ENCODE assay signal across 20 cellular contexts in the genomic region with DNA sequence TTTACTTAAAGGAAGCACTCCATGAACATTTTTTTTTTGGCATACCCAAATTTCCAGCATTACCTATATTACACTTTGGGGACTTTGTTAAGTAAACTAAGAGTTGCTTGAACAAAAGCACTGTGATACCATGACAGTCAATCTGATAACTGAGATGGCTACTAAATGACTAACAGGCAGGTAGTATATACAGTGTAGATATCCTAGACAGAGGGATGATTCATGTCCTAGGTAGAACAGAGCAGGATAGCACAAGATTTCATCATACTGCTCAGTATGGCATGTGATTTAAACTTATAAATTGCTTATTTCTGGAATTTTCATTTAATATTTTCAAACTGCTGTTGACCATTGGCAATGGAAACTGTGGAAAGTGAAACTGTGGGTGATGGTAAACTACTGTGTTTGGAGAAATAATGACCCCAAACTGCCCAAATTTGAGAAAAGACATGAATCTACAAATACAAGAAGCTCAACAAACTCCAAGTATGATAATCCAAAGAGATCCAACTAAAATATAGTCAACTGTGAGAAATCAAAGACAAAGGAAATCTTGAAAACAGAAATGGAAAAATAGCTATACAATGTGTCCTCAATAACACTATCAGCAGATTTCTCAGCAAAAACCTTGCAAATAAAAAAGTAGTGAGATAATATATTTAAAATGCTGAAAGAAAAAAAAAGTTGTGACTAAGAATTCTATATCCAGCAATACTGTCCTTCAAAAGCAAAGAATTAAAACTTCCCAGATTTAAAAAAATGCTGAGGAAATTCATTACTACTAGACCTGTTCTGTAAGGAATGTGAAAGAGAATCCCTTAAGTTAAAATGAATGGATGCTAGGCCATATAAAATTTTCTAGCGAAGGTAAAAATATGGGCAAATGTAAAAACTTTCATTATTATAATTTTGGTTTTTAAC.
DNase-seq lines count a peak whose midpoint lies in the region; FAIRE-seq and TF ChIP-seq lines count a peak whose summit lies in the region.
"Had no signal": no experiment of that assay in that cellular context is flagged by ENCODE, and none has a peak within 500 bp of the region (broad histone marks: within the 10 kb centered on the region; RNA-seq: fewer than 3 reads in every experiment).

No MANE protein-coding gene starts in this region.

- peak; percentile 76 for FAIRE-seq in D721Med (lab: Jason Lieb, UNC)
- FAIRE-seq: G401.6, GM12891, GM18507, HepG2 had no signal

- no peaks in the 10 kb centered on the region for H3K27me3 Mint-ChIP-seq in endodermal cell (ENCODE audit: insufficient read depth)

- intact Hi-C loops in sigmoid colon (cut with DNase I) (no loop called here), head of caudate nucleus (cut with DNase I) (loop anchor here (10.0 kb wide), 1 partner anchor 103 kb away; no protein-coding TSS in a partner anchor)

- peaks cover 38% of the 10 kb centered on the region for H3K36me3 Mint-ChIP-seq in endodermal cell (ENCODE audit: low read depth)
- H3K36me3 Mint-ChIP-seq: CD14-positive monocyte had no signal

- H3K27ac Mint-ChIP-seq in endodermal cell, result no peak overlapping the region
- H3K27ac Mint-ChIP-seq: CD14-positive monocyte; CD4-positive, alpha-beta memory T cell; IgD-negative memory B cell had no signal

- H3K36me3 ChIP-seq in endodermal cell (ENCODE audit: control insufficient read depth, insufficient read depth, low read length), result no peaks in the 10 kb centered on the region
- no peaks in the 10 kb centered on the region for H3K36me3 ChIP-seq in sigmoid colon
- H3K36me3 ChIP-seq: BLaER1 had no signal

- no peak overlapping the region for H3K4me3 Mint-ChIP-seq in endodermal cell
- H3K4me3 Mint-ChIP-seq: CD14-positive monocyte; CD4-positive, alpha-beta memory T cell; IgD-negative memory B cell had no signal

- no peak overlapping the region for H3K9ac ChIP-seq in endodermal cell (ENCODE audit: extremely low read depth, low read length, poor library complexity, severe bottlenecking)
- H3K9ac ChIP-seq: BLaER1 had no signal

- H3K9me3 Mint-ChIP-seq in endodermal cell, result peaks cover 45% of the 10 kb centered on the region

- DNase-seq in D721Med (ENCODE audit: insufficient read length, low spot score) (no peak), M059J (ENCODE audit: low read depth) (peak; percentile 23), endodermal cell (no peak), kidney tubule cell (ENCODE audit: low spot score) (peak; percentile 4), sigmoid colon (no peak), head of caudate nucleus (no peak), NCI-H1105 (lab: John Stamatoyannopoulos, UW) (no peak)
- no peak for DNase-seq in stimulated activated CD4-positive, alpha-beta T cell treated with anti-CD3 and anti-CD28 coated beads, Interleukin-1b, Interleukin-23, amount 100 ng/mL, for 48 hours
- DNase-seq: 8988T; CD4-positive, alpha-beta memory T cell; DMS79 treated with DMSO at 0.1 percent for 48 hours; GOT3; H7 had no signal

- TF ChIP-seq CTCF in D721Med (IDR thresholded peaks at IDR 0.05; ENCODE audit: insufficient read depth, missing control alignments), result no peak
- TF ChIP-seq CTCF in endodermal cell (conservative IDR thresholded peaks at IDR 0.05), result no peak
- no peak for TF ChIP-seq CTCF in sigmoid colon (IDR thresholded peaks at IDR 0.05)

- H3K9me3 ChIP-seq in endodermal cell (ENCODE audit: control insufficient read depth, low read length) (peaks cover 50% of the 10 kb centered on the region), sigmoid colon (peaks cover 0 to 10% (median 4%) of the 10 kb centered on the region in 4 donors)

- TF ChIP-seq EP300 in sigmoid colon (IDR thresholded peaks at IDR 0.05), result no peak

- no peaks in the 10 kb centered on the region for H3K27me3 ChIP-seq in endodermal cell (ENCODE audit: control insufficient read depth, insufficient read depth, low read length, poor library complexity, severe bottlenecking)
- H3K27me3 ChIP-seq in sigmoid colon, result no peaks in the 10 kb centered on the region
- H3K27me3 ChIP-seq: BLaER1 had no signal

- peaks cover 22% of the 10 kb centered on the region for H3K4me1 Mint-ChIP-seq in endodermal cell
- H3K4me1 Mint-ChIP-seq: IgD-negative memory B cell had no signal

- no peak for TF ChIP-seq POLR2A in sigmoid colon (IDR thresholded peaks at IDR 0.05)

- H3K4me3 ChIP-seq in endodermal cell (ENCODE audit: low read length) (peak overlapping the region; percentile 32), sigmoid colon (no peak overlapping the region)
- H3K4me3 ChIP-seq: BLaER1 had no signal

- H3K4me1 ChIP-seq in endodermal cell (ENCODE audit: control insufficient read depth, insufficient read depth, low read length) (no peaks in the 10 kb centered on the region), sigmoid colon (peaks cover 0 to 29% (median 27%) of the 10 kb centered on the region in 4 donors)

- no peak overlapping the region for H3K27ac ChIP-seq in endodermal cell (ENCODE audit: low read depth, low read length)
- H3K27ac ChIP-seq in sigmoid colon, result no peak overlapping the region
- H3K27ac ChIP-seq: BLaER1 had no signal

- WGBS in endodermal cell (ENCODE audit: insufficient coverage in 1 of 2, insufficient read length in 1 of 2), 2 experiments, result no CpG with 5 or more reads among the region's 1 CpG
- WGBS in sigmoid colon, 2 donors, result 88 to 96% methylated on average over 1 of the region's 1 CpG

Comparison
In these comparisons a context has a peak if more than half of its experiments do, and no peak if none do; other contexts are left out.
1. DNase-seq: peak in M059J (single experiment) and kidney tubule cell (single experiment); none in D721Med (single experiment), endodermal cell (single experiment), sigmoid colon (single experiment), head of caudate nucleus (0 of 42), NCI-H1105 (single experiment) and stimulated activated CD4-positive, alpha-beta T cell treated with anti-CD3 and anti-CD28 coated beads, Interleukin-1b, Interleukin-23, amount 100 ng/mL, for 48 hours (single experiment).